In the genomic region with DNA sequence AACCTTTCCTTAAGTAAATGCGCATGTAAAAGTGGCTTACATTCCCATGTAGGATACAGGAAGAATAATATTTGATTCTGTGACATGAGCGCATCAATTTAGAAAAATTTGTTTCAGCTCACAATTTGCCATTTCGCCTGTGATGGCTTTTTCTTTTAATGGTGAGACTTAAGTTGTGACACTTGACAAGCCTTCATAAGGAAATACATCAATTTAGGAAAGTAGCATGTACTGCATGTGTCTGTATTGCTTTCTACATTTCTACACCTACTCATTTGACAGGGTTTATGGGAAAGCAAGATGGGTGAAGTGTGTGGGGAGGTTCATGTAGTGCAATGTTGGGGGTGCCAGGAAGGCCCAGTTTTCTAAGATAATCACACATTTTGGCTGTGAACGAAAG, we compare ENCODE assay signal across 18 cellular contexts. TPM values are rescaled to one million over a fixed set of nuclear protein-coding genes. Genes with fewer than 3 reads are reported as not detected.
A peak's percentile ranks its signal among the peaks of the same experiment; 100 is the strongest.
DNase-seq lines count a peak whose midpoint lies in the region; ATAC-seq and TF ChIP-seq lines count a peak whose summit lies in the region.
"Had no signal": no experiment of that assay in that cellular context is flagged by ENCODE, and none has a peak within 500 bp of the region (broad histone marks: within the 10 kb centered on the region; RNA-seq: fewer than 3 reads in every experiment).

No MANE protein-coding gene starts in this region.

- H3F3A ChIP-seq in neural progenitor cell (ENCODE audit: low read depth) = no peaks in the 10 kb centered on the region

- no peak overlapping the region for H3K4me3 ChIP-seq in esophagus squamous epithelium
- H3K4me3 ChIP-seq in neural progenitor cell = no peak overlapping the region
- H3K4me3 ChIP-seq: GM12878, GM23248 had no signal

- WGBS in esophagus squamous epithelium, 2 donors = 89 to 94% methylated on average over 4 of the region's 4 CpGs

- H3K4me3 Mint-ChIP-seq in stimulated activated naive CD8-positive, alpha-beta T cell treated with anti-CD3 and anti-CD28 coated beads, Interleukin-15, amount 100 ng/mL, for 72 hours = no peak overlapping the region
- H3K4me3 Mint-ChIP-seq in neural progenitor cell = no peak overlapping the region
- H3K4me3 Mint-ChIP-seq in activated naive CD8-positive, alpha-beta T cell treated with anti-CD3 and anti-CD28 coated beads for 36 hours = no peak overlapping the region
- H3K4me3 Mint-ChIP-seq: B cell; CD4-positive, alpha-beta T cell had no signal

- H3K36me3 Mint-ChIP-seq in neural progenitor cell = no peaks in the 10 kb centered on the region
- H3K36me3 Mint-ChIP-seq in activated naive CD8-positive, alpha-beta T cell treated with anti-CD3 and anti-CD28 coated beads for 36 hours = no peaks in the 10 kb centered on the region

- no peaks in the 10 kb centered on the region for H3K27me3 ChIP-seq in esophagus squamous epithelium
- no peaks in the 10 kb centered on the region for H3K27me3 ChIP-seq in neural progenitor cell

- peak; percentile 15 for ATAC-seq in stimulated activated naive CD8-positive, alpha-beta T cell treated with anti-CD3 and anti-CD28 coated beads, Interleukin-15, amount 100 ng/mL, for 72 hours
- no peak for ATAC-seq in stimulated activated naive CD8-positive, alpha-beta T cell treated with anti-CD3 and anti-CD28 coated beads, Interleukin-15, Interleukin-2, amounts not matched to agents 100 U/mL and 50 U/mL, for 24 hours
- no peak for ATAC-seq in Right ventricle myocardium superior (ENCODE audit: poor library complexity)

- no peak overlapping the region for H2AFZ ChIP-seq in neural progenitor cell (replicated peaks)
- H2AFZ ChIP-seq: GM23248 had no signal

- TF ChIP-seq CTCF in esophagus squamous epithelium (IDR thresholded peaks at IDR 0.05) = no peak
- TF ChIP-seq CTCF in neural progenitor cell (IDR thresholded peaks at IDR 0.05) = no peak

- no peak overlapping the region for H3K9ac ChIP-seq in neural progenitor cell
- H3K9ac ChIP-seq: GM23248 had no signal

- no peaks in the 10 kb centered on the region for H3K9me3 Mint-ChIP-seq in stimulated activated naive CD8-positive, alpha-beta T cell treated with anti-CD3 and anti-CD28 coated beads, Interleukin-15, amount 100 ng/mL, for 72 hours
- no peaks in the 10 kb centered on the region for H3K9me3 Mint-ChIP-seq in neural progenitor cell
- H3K9me3 Mint-ChIP-seq in activated naive CD8-positive, alpha-beta T cell treated with anti-CD3 and anti-CD28 coated beads for 36 hours = no peaks in the 10 kb centered on the region
- H3K9me3 Mint-ChIP-seq: CD4-positive, alpha-beta T cell had no signal

- H3K4me1 Mint-ChIP-seq in stimulated activated naive CD8-positive, alpha-beta T cell treated with anti-CD3 and anti-CD28 coated beads, Interleukin-15, amount 100 ng/mL, for 72 hours = peaks cover 23% of the 10 kb centered on the region
- no peaks in the 10 kb centered on the region for H3K4me1 Mint-ChIP-seq in neural progenitor cell
- H3K4me1 Mint-ChIP-seq in activated naive CD8-positive, alpha-beta T cell treated with anti-CD3 and anti-CD28 coated beads for 36 hours = peaks cover 16% of the 10 kb centered on the region

- H3K9me3 ChIP-seq in esophagus squamous epithelium = no peaks in the 10 kb centered on the region
- no peaks in the 10 kb centered on the region for H3K9me3 ChIP-seq in neural progenitor cell (ENCODE audit: low read depth)

- H3K36me3 ChIP-seq in esophagus squamous epithelium = no peaks in the 10 kb centered on the region
- no peaks in the 10 kb centered on the region for H3K36me3 ChIP-seq in neural progenitor cell

- peak overlapping the region; percentile 45 to 90 (median 84) for H3K27ac ChIP-seq in esophagus squamous epithelium
- H3K27ac ChIP-seq in neural progenitor cell = no peak overlapping the region
- H3K27ac ChIP-seq: GM23248 had no signal

- H3K4me2 ChIP-seq in neural progenitor cell = no peak overlapping the region

- H3K27me3 Mint-ChIP-seq in stimulated activated naive CD8-positive, alpha-beta T cell treated with anti-CD3 and anti-CD28 coated beads, Interleukin-15, amount 100 ng/mL, for 72 hours = peaks cover 18% of the 10 kb centered on the region
- H3K27me3 Mint-ChIP-seq in neural progenitor cell (ENCODE audit: insufficient read depth, low read depth) = no peaks in the 10 kb centered on the region
- H3K27me3 Mint-ChIP-seq in activated naive CD8-positive, alpha-beta T cell treated with anti-CD3 and anti-CD28 coated beads for 36 hours = peaks cover 7% of the 10 kb centered on the region
- H3K27me3 Mint-ChIP-seq: CD4-positive, alpha-beta T cell had no signal

- DNase-seq in stimulated activated naive CD8-positive, alpha-beta T cell treated with anti-CD3 and anti-CD28 coated beads, Interleukin-15, amount 100 ng/mL, for 72 hours = no peak
- no peak for DNase-seq in stimulated activated naive CD8-positive, alpha-beta T cell treated with anti-CD3 and anti-CD28 coated beads, Interleukin-15, Interleukin-2, amounts not matched to agents 100 U/mL and 50 U/mL, for 24 hours
- DNase-seq in esophagus squamous epithelium (lab: John Stamatoyannopoulos, UW) (no peak), neural progenitor cell (ENCODE audit: low spot score) (no peak), activated gamma-delta T cell treated with Interleukin-2 at 50 U/mL for 16 hours (no peak), Right ventricle myocardium superior (no peak)
- DNase-seq in activated naive CD8-positive, alpha-beta T cell treated with anti-CD3 and anti-CD28 coated beads for 36 hours = no peak
- DNase-seq: 8988T; ACHN; C1 segment of cervical spinal cord; Calu3; CD4-positive, alpha-beta T cell; DMS79; GM23248; IMR-90 had no signal

- intact Hi-C loops in esophagus squamous epithelium (cut with DNase I) = no loop called here
- intact Hi-C loops in Right ventricle myocardium superior (cut with DNase I) = no loop called here

- peaks cover 0 to 59% (median 7%) of the 10 kb centered on the region in 3 donors for H3K4me1 ChIP-seq in esophagus squamous epithelium
- peaks cover 7% of the 10 kb centered on the region for H3K4me1 ChIP-seq in neural progenitor cell

- H4K20me1 ChIP-seq in neural progenitor cell (ENCODE audit: low read depth) = no peaks in the 10 kb centered on the region

- no peak for TF ChIP-seq POLR2A in esophagus squamous epithelium (IDR thresholded peaks at IDR 0.05)

- no peak overlapping the region for H3K27ac Mint-ChIP-seq in stimulated activated naive CD8-positive, alpha-beta T cell treated with anti-CD3 and anti-CD28 coated beads, Interleukin-15, amount 100 ng/mL, for 72 hours
- peak overlapping the region; percentile 44 for H3K27ac Mint-ChIP-seq in neural progenitor cell
- no peak overlapping the region for H3K27ac Mint-ChIP-seq in activated naive CD8-positive, alpha-beta T cell treated with anti-CD3 and anti-CD28 coated beads for 36 hours
- H3K27ac Mint-ChIP-seq: B cell; CD4-positive, alpha-beta T cell had no signal

- H3K79me2 ChIP-seq in neural progenitor cell (ENCODE audit: low read depth) = no peaks in the 10 kb centered on the region

RNA-seq across cellular contexts. Expression of a gene that starts 12.1 kb away (rescaled TPM):
- 100 to 1,000 TPM; 255 to 453 (median 376) TPM for total RNA-seq in esophagus squamous epithelium
- not detected in 2 replicates for total RNA-seq in neural progenitor cell (ENCODE audit: low replicate concordance)
- not detected for total RNA-seq in activated naive CD8-positive, alpha-beta T cell treated with anti-CD3 and anti-CD28 coated beads for 36 hours
- total RNA-seq in Right ventricle myocardium superior = not detected
- total RNA-seq: B cell; CD4-positive, alpha-beta T cell; G401; GM23248; IMR-90 had no signal

Comparison
In these comparisons a context has a peak if more than half of its experiments do, and no peak if none do; other contexts are left out.
1. RNA of a gene that starts 12.1 kb away (total RNA-seq): 255 to 453 TPM in esophagus squamous epithelium; not detected in Right ventricle myocardium superior (single experiment), not detected in neural progenitor cell and not detected in activated naive CD8-positive, alpha-beta T cell treated with anti-CD3 and anti-CD28 coated beads for 36 hours; every median in the first group is over 100 times any median in the second.